ENCODE assay signal across 13 cellular contexts in the genomic region with DNA sequence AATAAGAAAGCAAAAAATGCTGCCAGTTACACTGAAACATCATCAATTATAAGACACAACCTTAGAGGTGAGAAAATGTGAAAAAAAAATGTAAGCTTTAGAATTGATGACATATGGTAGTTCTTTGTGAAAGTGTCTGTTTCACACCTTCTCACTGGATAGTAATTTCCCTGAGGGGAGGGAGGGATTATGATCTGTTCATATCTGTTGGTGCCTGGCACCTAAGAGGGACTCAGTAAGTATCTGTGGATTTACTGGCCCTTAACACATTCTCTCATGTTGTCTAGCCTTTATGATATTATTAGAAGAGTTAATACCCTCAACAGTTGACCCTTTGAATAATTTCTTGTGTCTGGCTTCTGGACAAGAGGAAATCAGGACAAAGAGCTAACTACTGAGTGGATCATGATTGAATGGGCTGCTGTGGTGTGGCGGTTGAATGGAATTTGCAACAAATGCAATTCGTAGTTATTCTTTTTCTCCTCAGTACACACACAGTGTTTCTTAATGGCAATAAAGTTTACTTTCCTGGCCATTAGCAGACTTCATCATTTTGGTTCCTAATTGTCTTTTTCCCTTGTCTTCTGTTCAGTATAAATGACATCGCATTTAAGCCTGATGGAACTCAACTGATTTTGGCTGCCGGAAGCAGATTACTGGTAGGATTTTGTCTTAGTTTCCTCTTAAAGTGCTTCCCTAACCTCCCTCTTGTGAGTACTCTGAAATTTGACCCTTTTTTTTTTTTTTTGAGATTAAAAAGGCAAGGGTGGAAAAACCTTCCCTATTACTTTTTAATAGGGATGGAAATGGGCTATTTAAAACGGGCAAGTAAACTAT. TPM values are rescaled to one million over a fixed set of nuclear protein-coding genes. Genes with fewer than 3 reads are reported as not detected.
DNase-seq lines count a peak whose midpoint lies in the region; TF ChIP-seq lines count a peak whose summit lies in the region.
"Had no signal": no experiment of that assay in that cellular context is flagged by ENCODE, and none has a peak within 500 bp of the region (broad histone marks: within the 10 kb centered on the region; RNA-seq: fewer than 3 reads in every experiment).

No MANE protein-coding gene starts in this region.

- H3K4me1 Mint-ChIP-seq in neural progenitor cell: peaks cover 24% of the 10 kb centered on the region

- TF ChIP-seq EP300 in transverse colon (IDR thresholded peaks at IDR 0.05; ENCODE audit: low read depth): no peak

- H3K4me3 ChIP-seq in choroid plexus epithelial cell (ENCODE audit: low read depth, low read length): no peak overlapping the region
- H3K4me3 ChIP-seq in neural progenitor cell: peak overlapping the region; percentile 1
- no peak overlapping the region for H3K4me3 ChIP-seq in transverse colon
- H3K4me3 ChIP-seq: testis had no signal

- peaks cover 4% of the 10 kb centered on the region for H3K79me2 ChIP-seq in neural progenitor cell (ENCODE audit: low read depth)

- no peak for TF ChIP-seq POLR2A in transverse colon (IDR thresholded peaks at IDR 0.05)

- no peak overlapping the region for H2AFZ ChIP-seq in neural progenitor cell (replicated peaks)

- in situ Hi-C loops in transverse colon (cut with MboI; ENCODE audit: low pct_ligation_motif_present in 1 of 4, low pct_unique_long_range_greater_than_20kb in 1 of 4, low sequenced_read_pairs in 3 of 4): no loop called here

- no peak overlapping the region for H3K4me3 Mint-ChIP-seq in neural progenitor cell

- no peaks in the 10 kb centered on the region for H3K9me3 ChIP-seq in neural progenitor cell (ENCODE audit: low read depth)
- H3K9me3 ChIP-seq in transverse colon: no peaks in the 10 kb centered on the region
- H3K9me3 ChIP-seq: neutrophil, testis had no signal

- H3K27me3 ChIP-seq in neural progenitor cell (no peaks in the 10 kb centered on the region), transverse colon (no peaks in the 10 kb centered on the region)
- H3K27me3 ChIP-seq: neutrophil, testis had no signal

- peak overlapping the region; percentile 63 for H3K4me2 ChIP-seq in neural progenitor cell

- H3K4me1 ChIP-seq in neural progenitor cell: peaks cover 28% of the 10 kb centered on the region
- H3K4me1 ChIP-seq in transverse colon: no peaks in the 10 kb centered on the region
- H3K4me1 ChIP-seq: testis had no signal

- peak overlapping the region; percentile 83 for H3K27ac ChIP-seq in neural progenitor cell
- H3K27ac ChIP-seq in transverse colon: no peak overlapping the region
- H3K27ac ChIP-seq: neutrophil, testis had no signal

- no peaks in the 10 kb centered on the region for H3K9me3 Mint-ChIP-seq in neural progenitor cell

- peaks cover 22% of the 10 kb centered on the region for H3K36me3 Mint-ChIP-seq in neural progenitor cell

- intact Hi-C loops in transverse colon (cut with DNase I; ENCODE audit: low total_unique reads): no loop called here

- no peaks in the 10 kb centered on the region for H4K20me1 ChIP-seq in neural progenitor cell (ENCODE audit: low read depth)

- H3K9ac ChIP-seq in neural progenitor cell: no peak overlapping the region

- H3K27ac Mint-ChIP-seq in neural progenitor cell: peak overlapping the region; percentile 28

- no peaks in the 10 kb centered on the region for H3K36me3 ChIP-seq in neural progenitor cell
- H3K36me3 ChIP-seq in transverse colon: no peaks in the 10 kb centered on the region

- 77 to 79% methylated on average over 5 of the region's 5 CpGs for WGBS in transverse colon (ENCODE audit: low coverage in 1 of 2), 2 donors

- H3K27me3 Mint-ChIP-seq in neural progenitor cell (ENCODE audit: insufficient read depth, low read depth): no peaks in the 10 kb centered on the region

- peaks cover 24% of the 10 kb centered on the region for H3F3A ChIP-seq in neural progenitor cell (ENCODE audit: low read depth)

- DNase-seq in NCI-H226 (peak; percentile 34), choroid plexus epithelial cell (ENCODE audit: low read depth) (peak; percentile 35), neural progenitor cell (ENCODE audit: low spot score) (peak; percentile 38), transverse colon (no peak)
- DNase-seq in activated CD4-positive, alpha-beta T cell treated with anti-CD3 and anti-CD28 coated beads for 48 hours: no peak
- DNase-seq in activated effector memory CD4-positive, alpha-beta T cell treated with anti-CD3 and anti-CD28 coated beads, Interleukin-2, amount 50 U/mL, for 16 hours: no peak
- DNase-seq: activated CD4-positive, alpha-beta T cell treated with anti-CD3 and anti-CD28 coated beads for 1 hour; activated T-cell treated with anti-CD3 and anti-CD28 coated beads, Interleukin-2, amount 50 U/mL, for 1 hour; amniotic stem cell; kidney; NCI-H2029; testis had no signal

- TF ChIP-seq CTCF in choroid plexus epithelial cell (conservative IDR thresholded peaks at IDR 0.05; ENCODE audit: low read depth, low read length) (no peak), neural progenitor cell (IDR thresholded peaks at IDR 0.05) (no peak), transverse colon (IDR thresholded peaks at IDR 0.05) (no peak)

RNA-seq across cellular contexts. Expression of gene IFT122, which starts 9.5 kb away (rescaled TPM):
- total RNA-seq in neural progenitor cell (ENCODE audit: low replicate concordance) (31.8 and 48.0 TPM in 2 replicates), transverse colon (10 to 100 TPM; 15.0 to 77.6 (median 16.7) TPM)

RNA-seq across cellular contexts. Expression of gene MBD4, which starts 9.7 kb away (rescaled TPM):
- 35.0 and 46.3 TPM in 2 replicates for total RNA-seq in neural progenitor cell (ENCODE audit: low replicate concordance)
- total RNA-seq in transverse colon: 10 to 100 TPM; 15.0 to 34.4 (median 30.4) TPM

RNA-seq across cellular contexts. Expression of gene EFCAB12, which starts 21.1 kb away (rescaled TPM):
- 0.13 and 0.22 TPM in 2 replicates for total RNA-seq in neural progenitor cell (ENCODE audit: low replicate concordance)
- under 1 TPM in 2 of 4 donors, not detected in 2; 0.14 to 0.32 TPM for total RNA-seq in transverse colon

Comparison
In these comparisons a context has a peak if more than half of its experiments do, and no peak if none do; other contexts are left out.
1. DNase-seq: peak in NCI-H226 (single experiment), choroid plexus epithelial cell (single experiment) and neural progenitor cell (single experiment); none in transverse colon (single experiment), activated CD4-positive, alpha-beta T cell treated with anti-CD3 and anti-CD28 coated beads for 48 hours (single experiment) and activated effector memory CD4-positive, alpha-beta T cell treated with anti-CD3 and anti-CD28 coated beads, Interleukin-2, amount 50 U/mL, for 16 hours (single experiment).